26 cellular contexts compared by ENCODE assay signal in the genomic region with DNA sequence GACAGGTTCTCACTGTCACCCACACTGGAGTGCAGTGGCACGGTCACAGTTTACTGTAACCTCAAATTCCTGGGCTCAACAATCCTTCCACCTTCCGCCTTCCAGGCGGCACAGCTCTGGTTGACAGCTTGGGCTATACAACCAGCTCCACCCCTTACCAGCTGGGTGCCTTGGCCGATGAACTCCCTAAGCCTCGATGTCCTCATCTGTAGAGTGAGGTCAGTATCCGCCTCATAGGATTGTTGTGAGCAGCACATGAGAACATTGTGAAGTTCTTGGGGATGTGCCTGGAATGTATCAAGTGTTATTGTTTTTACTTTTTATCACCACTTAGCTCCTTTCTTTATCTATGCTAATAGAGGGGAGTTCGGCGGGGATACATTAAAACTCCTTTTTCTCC.
"Had no signal": no experiment of that assay in that cellular context is flagged by ENCODE, and none has a peak within 500 bp of the region (broad histone marks: within the 10 kb centered on the region; RNA-seq: fewer than 3 reads in every experiment).

No MANE protein-coding gene starts in this region.

- H3K4me3 ChIP-seq: adrenal gland, cardiac muscle cell, gastroesophageal sphincter, mucosa of descending colon, pancreas, psoas muscle, thyroid gland had no signal

- H3K36me3 ChIP-seq: adrenal gland, cardiac muscle cell, gastroesophageal sphincter, pancreas, thyroid gland had no signal

- H3K36me3 Mint-ChIP-seq: activated naive CD8-positive, alpha-beta T cell; memory B cell; T-cell had no signal

- H3K9me3 ChIP-seq: adrenal gland, mucosa of descending colon, pancreas, psoas muscle, thyroid gland had no signal

- H3K27ac Mint-ChIP-seq: activated CD8-positive, alpha-beta T cell treated with anti-CD3 and anti-CD28 coated beads, Interleukin-2, amount 10 ng/mL, durations not matched to agents 7 days and 5 days; activated naive CD8-positive, alpha-beta T cell; activated T-helper 1 cell treated with anti-CD3 and anti-CD28 coated beads, Interleukin-12 subunit alpha, Interleukin-12 subunit beta, Interleukin-2, Interleukin-4 antibody, amounts not matched to agents 30 ng/mL and 10 ng/mL and 1 ng/mL, durations not matched to agents 14 hours and 24 hours and 36 hours; dendritic cell treated with granulocyte-macrophage colony-stimulating factor and Interleukin-4, amounts not matched to agents 40 ng/mL and 50 ng/mL, for 4 days; memory B cell; nephron progenitor cell; T-cell; T-helper 2 cell treated with Interferon-gamma antibody and Interleukin-4, amounts not matched to agents 5 μg/mL and 100 μg/mL, for 36 hours had no signal

- H3K4me1 ChIP-seq: adrenal gland, pancreas, psoas muscle, thyroid gland had no signal

- H3K27me3 ChIP-seq: adrenal gland, cardiac muscle cell, pancreas, thyroid gland had no signal

- ATAC-seq: activated CD8-positive, alpha-beta T cell treated with anti-CD3 and anti-CD28 coated beads, Interleukin-2, amount 10 ng/mL, durations not matched to agents 7 days and 5 days; gastroesophageal sphincter; mucosa of descending colon; pancreas; psoas muscle; stimulated activated naive CD8-positive, alpha-beta T cell treated with anti-CD3 and anti-CD28 coated beads, Interleukin-15, Interleukin-2, amounts not matched to agents 100 U/mL and 50 U/mL, for 24 hours; T-cell had no signal

- H3K9me3 Mint-ChIP-seq: activated T-helper 1 cell treated with anti-CD3 and anti-CD28 coated beads, Interleukin-12 subunit alpha, Interleukin-12 subunit beta, Interleukin-2, Interleukin-4 antibody, amounts not matched to agents 30 ng/mL and 10 ng/mL and 1 ng/mL, durations not matched to agents 14 hours and 24 hours and 36 hours; dendritic cell treated with granulocyte-macrophage colony-stimulating factor and Interleukin-4, amounts not matched to agents 40 ng/mL and 50 ng/mL, for 4 days; memory B cell; T-cell; T-helper 2 cell treated with Interferon-gamma antibody and Interleukin-4, amounts not matched to agents 5 μg/mL and 100 μg/mL, for 36 hours had no signal

- DNase-seq: activated CD4-positive, alpha-beta T cell treated with anti-CD3 and anti-CD28 coated beads, Interleukin-2, amount 50 U/mL, for 1 hour; activated CD4-positive, CD25-positive, alpha-beta regulatory T cell treated with anti-CD3 and anti-CD28 coated beads, Interleukin-2, amount 50 U/mL, for 72 hours; activated CD8-positive, alpha-beta T cell treated with anti-CD3 and anti-CD28 coated beads, Interleukin-2, amount 10 ng/mL, durations not matched to agents 7 days and 5 days; activated gamma-delta T cell treated with Interleukin-2 at 50 U/mL for 16 hours; adrenal gland; effector CD4-positive, alpha-beta T cell; head of caudate nucleus; hypothalamus; mucosa of descending colon; nephron progenitor cell; pancreas; psoas muscle; stimulated activated CD4-positive, alpha-beta T cell treated with anti-CD3 and anti-CD28 coated beads, Interleukin-4, amount 100 ng/mL, for 4 hours; stimulated activated naive CD8-positive, alpha-beta T cell treated with anti-CD3 and anti-CD28 coated beads, Interleukin-15, Interleukin-2, amounts not matched to agents 100 U/mL and 50 U/mL, for 24 hours; T-cell; thyroid gland had no signal

- H3K27ac ChIP-seq: adrenal gland, cardiac muscle cell, gastroesophageal sphincter, pancreas, psoas muscle, thyroid gland, VCaP had no signal

- FAIRE-seq: endometrium, islet of Langerhans, pancreas had no signal
